Comparison of ENCODE assay signal across 29 cellular contexts in the genomic region with DNA sequence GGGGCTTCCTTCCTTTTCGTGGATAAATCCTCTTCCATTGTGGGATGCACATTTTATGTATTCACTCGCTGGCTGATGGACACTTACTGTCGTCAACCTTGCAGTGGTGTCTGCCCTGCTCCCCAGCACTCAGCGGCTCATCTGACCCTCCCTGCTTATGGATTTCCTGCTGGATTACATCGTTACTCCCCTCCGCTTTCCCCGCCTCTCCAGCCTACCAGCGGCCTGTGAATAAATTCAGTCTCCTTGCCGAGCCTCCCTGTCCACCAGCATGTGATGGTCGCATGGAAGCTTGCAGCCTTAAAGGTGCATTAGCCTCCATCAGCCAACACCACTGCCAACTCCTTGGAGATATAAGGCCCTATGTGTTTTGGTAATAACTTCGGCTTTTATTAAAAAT.
"Had no signal": no experiment of that assay in that cellular context is flagged by ENCODE, and none has a peak within 500 bp of the region (broad histone marks: within the 10 kb centered on the region; RNA-seq: fewer than 3 reads in every experiment).

No MANE protein-coding gene starts in this region.

- H3K27me3 Mint-ChIP-seq: activated CD4-positive, alpha-beta memory T cell treated with anti-CD3 and anti-CD28 coated beads for 36 hours; activated naive CD4-positive, alpha-beta T cell treated with anti-CD3 and anti-CD28 coated beads, Interleukin-2, amount 10 ng/mL, durations not matched to agents 7 days and 5 days; activated naive CD8-positive, alpha-beta T cell treated with anti-CD3 and anti-CD28 coated beads, Interleukin-2, amount 50 U/mL, for 24 hours; natural killer cell treated with Interleukin-12 subunit alpha and Interleukin-12 subunit beta and Interleukin-15 and Interleukin-18, amount 100 ng/mL, for 72 hours had no signal

- H3K4me1 Mint-ChIP-seq: activated CD4-positive, alpha-beta T cell treated with anti-CD3 and anti-CD28 coated beads, Interleukin-2, amount 10 ng/mL, durations not matched to agents 24 days and 14 days; activated naive CD4-positive, alpha-beta T cell treated with anti-CD3 and anti-CD28 coated beads, Interleukin-2, amount 10 ng/mL, durations not matched to agents 7 days and 5 days; activated naive CD8-positive, alpha-beta T cell treated with anti-CD3 and anti-CD28 coated beads, Interleukin-2, amount 50 U/mL, for 24 hours had no signal

- H3K27ac Mint-ChIP-seq: activated CD4-positive, alpha-beta memory T cell treated with anti-CD3 and anti-CD28 coated beads for 36 hours; activated CD4-positive, alpha-beta T cell treated with anti-CD3 and anti-CD28 coated beads, Interleukin-2, amount 10 ng/mL, durations not matched to agents 24 days and 14 days; activated naive CD4-positive, alpha-beta T cell treated with anti-CD3 and anti-CD28 coated beads, Interleukin-2, amount 10 ng/mL, durations not matched to agents 7 days and 5 days; activated naive CD8-positive, alpha-beta T cell treated with anti-CD3 and anti-CD28 coated beads, Interleukin-2, amount 50 U/mL, for 24 hours; activated T-helper 1 cell treated with anti-CD3 and anti-CD28 coated beads, Interleukin-12 subunit alpha, Interleukin-12 subunit beta, Interleukin-2, Interleukin-4 antibody, amounts not matched to agents 30 ng/mL and 10 ng/mL and 1 ng/mL, durations not matched to agents 14 hours and 24 hours and 36 hours; natural killer cell treated with Interleukin-12 subunit alpha and Interleukin-12 subunit beta and Interleukin-15 and Interleukin-18, amount 100 ng/mL, for 72 hours had no signal

- H3K4me3 ChIP-seq: breast epithelium, esophagus muscularis mucosa, mucosa of descending colon, right lobe of liver, testis, uterus had no signal

- H3K9me3 Mint-ChIP-seq: activated CD4-positive, alpha-beta memory T cell treated with anti-CD3 and anti-CD28 coated beads for 36 hours; activated naive CD4-positive, alpha-beta T cell treated with anti-CD3 and anti-CD28 coated beads, Interleukin-2, amount 10 ng/mL, durations not matched to agents 7 days and 5 days; activated naive CD8-positive, alpha-beta T cell treated with anti-CD3 and anti-CD28 coated beads, Interleukin-2, amount 50 U/mL, for 24 hours; activated T-helper 1 cell treated with anti-CD3 and anti-CD28 coated beads, Interleukin-12 subunit alpha, Interleukin-12 subunit beta, Interleukin-2, Interleukin-4 antibody, amounts not matched to agents 30 ng/mL and 10 ng/mL and 1 ng/mL, durations not matched to agents 14 hours and 24 hours and 36 hours; natural killer cell treated with Interleukin-12 subunit alpha and Interleukin-12 subunit beta and Interleukin-15 and Interleukin-18, amount 100 ng/mL, for 72 hours had no signal

- H3K9me3 ChIP-seq: breast epithelium, right lobe of liver, testis, uterus had no signal

- H3K27me3 ChIP-seq: breast epithelium, esophagus muscularis mucosa, right lobe of liver, testis, uterus had no signal

- H3K27ac ChIP-seq: breast epithelium, esophagus muscularis mucosa, right lobe of liver, testis, uterus, VCaP had no signal

- FAIRE-seq: islet of Langerhans, TTC549 had no signal

- H3K4me1 ChIP-seq: breast epithelium, esophagus muscularis mucosa, right lobe of liver, testis, uterus had no signal

- DNase-seq: activated CD4-positive, alpha-beta memory T cell treated with anti-CD3 and anti-CD28 coated beads for 36 hours; activated CD4-positive, alpha-beta T cell treated with anti-CD3 and anti-CD28 coated beads, Interleukin-2, amount 10 ng/mL, durations not matched to agents 24 days and 14 days; activated CD4-positive, CD25-positive, alpha-beta regulatory T cell treated with anti-CD3 and anti-CD28 coated beads, Interleukin-2, amount 50 U/mL, for 72 hours; activated CD8-positive, alpha-beta memory T cell treated with anti-CD3 and anti-CD28 coated beads, Interleukin-2, amount 50 U/mL, for 4 hours; activated effector memory CD4-positive, alpha-beta T cell treated with anti-CD3 and anti-CD28 coated beads, Interleukin-2, amount 50 U/mL, for 16 hours; activated naive CD4-positive, alpha-beta T cell treated with anti-CD3 and anti-CD28 coated beads, Interleukin-2, amount 10 ng/mL, durations not matched to agents 7 days and 5 days; activated naive CD8-positive, alpha-beta T cell treated with anti-CD3 and anti-CD28 coated beads, Interleukin-2, amount 50 U/mL, for 24 hours; activated T-cell treated with anti-CD3 and anti-CD28 coated beads, Interleukin-2, amount 50 U/mL, for 1 hour; amygdala; central memory CD4-positive, alpha-beta T cell; dermis blood vessel endothelial cell; effector CD4-positive, alpha-beta T cell; foreskin melanocyte; left ventricle myocardium superior; mucosa of descending colon; right lobe of liver; stimulated activated CD4-positive, alpha-beta T cell treated with anti-CD3 and anti-CD28 coated beads, Interleukin-2, amount 100 ng/mL, for 48 hours; stimulated activated naive CD8-positive, alpha-beta T cell treated with anti-CD3 and anti-CD28 coated beads, Interleukin-15, Interleukin-2, amounts not matched to agents 100 U/mL and 50 U/mL, for 24 hours; T-helper 9 cell; testis; trophoblast cell; uterus had no signal

- H3K4me3 Mint-ChIP-seq: activated CD4-positive, alpha-beta memory T cell treated with anti-CD3 and anti-CD28 coated beads for 36 hours; activated CD4-positive, alpha-beta T cell treated with anti-CD3 and anti-CD28 coated beads, Interleukin-2, amount 10 ng/mL, durations not matched to agents 24 days and 14 days; activated naive CD4-positive, alpha-beta T cell treated with anti-CD3 and anti-CD28 coated beads, Interleukin-2, amount 10 ng/mL, durations not matched to agents 7 days and 5 days; activated naive CD8-positive, alpha-beta T cell treated with anti-CD3 and anti-CD28 coated beads, Interleukin-2, amount 50 U/mL, for 24 hours; activated T-helper 1 cell treated with anti-CD3 and anti-CD28 coated beads, Interleukin-12 subunit alpha, Interleukin-12 subunit beta, Interleukin-2, Interleukin-4 antibody, amounts not matched to agents 30 ng/mL and 10 ng/mL and 1 ng/mL, durations not matched to agents 14 hours and 24 hours and 36 hours; natural killer cell treated with Interleukin-12 subunit alpha and Interleukin-12 subunit beta and Interleukin-15 and Interleukin-18, amount 100 ng/mL, for 72 hours had no signal

- H3K36me3 Mint-ChIP-seq: activated CD4-positive, alpha-beta memory T cell treated with anti-CD3 and anti-CD28 coated beads for 36 hours; activated naive CD4-positive, alpha-beta T cell treated with anti-CD3 and anti-CD28 coated beads, Interleukin-2, amount 10 ng/mL, durations not matched to agents 7 days and 5 days; natural killer cell treated with Interleukin-12 subunit alpha and Interleukin-12 subunit beta and Interleukin-15 and Interleukin-18, amount 100 ng/mL, for 72 hours had no signal

- H3K36me3 ChIP-seq: breast epithelium, esophagus muscularis mucosa, right lobe of liver, uterus had no signal
